Comparison of ENCODE assay signal across 14 cellular contexts in genomic region chr4:138090918-138091659, GRCh38.
DNase-seq lines count a peak whose midpoint lies in the region; ATAC-seq, FAIRE-seq and TF ChIP-seq lines count a peak whose summit lies in the region.
"Had no signal": no experiment of that assay in that cellular context is flagged by ENCODE, and none has a peak within 500 bp of the region (broad histone marks: within the 10 kb centered on the region; RNA-seq: fewer than 3 reads in every experiment).

No MANE protein-coding gene starts in this region.

- H3K4me3 ChIP-seq in A549 (no peak overlapping the region), SU-DHL-6 (ENCODE audit: insufficient read depth, low read length, poor library complexity, severe bottlenecking) (no peak overlapping the region), lower lobe of right lung (no peak overlapping the region), testis (no peak overlapping the region)
- H3K4me3 ChIP-seq: skin epidermis had no signal

- no peak for ATAC-seq in A549
- peak; percentile 39 to 77 for ATAC-seq in lower lobe of right lung
- ATAC-seq in GM18873 (IDR thresholded peaks at IDR 0.05; ENCODE audit: low FRiP score, unreplicated experiment), result no peak
- no peak for ATAC-seq in GM21529 (IDR thresholded peaks at IDR 0.05; ENCODE audit: unreplicated experiment)

- no peaks in the 10 kb centered on the region for H3K4me1 ChIP-seq in A549
- no peaks in the 10 kb centered on the region for H3K4me1 ChIP-seq in lower lobe of right lung
- H3K4me1 ChIP-seq in testis, result no peaks in the 10 kb centered on the region

- no peak for TF ChIP-seq EP300 in A549 (IDR thresholded peaks at IDR 0.05)

- WGBS in A549 (ENCODE audit: missing lambda C conversion rate), result 57% methylated on average over 5 of the region's 5 CpGs
- 57 to 58% methylated on average over 5 of the region's 5 CpGs for WGBS in testis, 2 donors

- H3K9me2 ChIP-seq in SU-DHL-6 (replicated peaks; ENCODE audit: insufficient read depth, low read length), result no peaks in the 10 kb centered on the region

- intact Hi-C loops in lower lobe of right lung (cut with DNase I) (no loop called here), testis (cut with DNase I; ENCODE audit: low total_unique reads) (no loop called here)

- H2AFZ ChIP-seq in SU-DHL-6 (ENCODE audit: low read depth, low read length, severe bottlenecking), result peak overlapping the region; percentile 57

- DNase-seq in A549 (ENCODE audit: low read depth in 1 of 2, low spot score in 1 of 2), result no peak
- DNase-seq in DMS79 treated with DMSO at 0.1 percent for 48 hours (lab: John Stamatoyannopoulos, UW), result peak; percentile 59
- DNase-seq in lower lobe of right lung, result no peak
- no peak for DNase-seq in testis
- no peak for DNase-seq in germinal center (ENCODE audit: low spot score)
- DNase-seq: activated CD4-positive, alpha-beta T cell treated with anti-CD3 and anti-CD28 coated beads for 1 hour; SIG-M5 had no signal

- H3K9me3 ChIP-seq in A549, result no peaks in the 10 kb centered on the region
- no peaks in the 10 kb centered on the region for H3K9me3 ChIP-seq in SU-DHL-6 (ENCODE audit: insufficient read depth, low read length)
- no peaks in the 10 kb centered on the region for H3K9me3 ChIP-seq in lower lobe of right lung
- no peaks in the 10 kb centered on the region for H3K9me3 ChIP-seq in testis
- H3K9me3 ChIP-seq: left ventricle myocardium inferior had no signal

- TF ChIP-seq POLR2A in A549 (IDR thresholded peaks at IDR 0.05; ENCODE audit: low read length) (no peak), testis (IDR thresholded peaks at IDR 0.05) (no peak)

- FAIRE-seq in A549 (lab: Jason Lieb, UNC), result no peak
- FAIRE-seq: colon had no signal

- H3K79me2 ChIP-seq in SU-DHL-6 (ENCODE audit: insufficient read depth, low read length), result no peaks in the 10 kb centered on the region

- POLR2A ChIA-PET in A549 (lab: Yijun Ruan, JAX), result interaction anchor here (0.9 kb wide), 1 partner anchor 56 kb away, joined by 3 read pairs; no protein-coding TSS in a partner anchor

- no peaks in the 10 kb centered on the region for H3K36me3 ChIP-seq in SU-DHL-6 (ENCODE audit: low read length)
- no peaks in the 10 kb centered on the region for H3K36me3 ChIP-seq in lower lobe of right lung
- H3K36me3 ChIP-seq in testis (ENCODE audit: low read depth, missing control alignments), result no peaks in the 10 kb centered on the region
- H3K36me3 ChIP-seq: left ventricle myocardium inferior had no signal

- peak overlapping the region; percentile 67 for H3K4me2 ChIP-seq in A549
- H3K4me2 ChIP-seq in SU-DHL-6 (ENCODE audit: low read depth, low read length, poor library complexity, severe bottlenecking), result no peak overlapping the region

- H3K27ac ChIP-seq in A549 (no peak overlapping the region), SU-DHL-6 (ENCODE audit: low read depth, low read length) (no peak overlapping the region), lower lobe of right lung (no peak overlapping the region), testis (no peak overlapping the region)
- H3K27ac ChIP-seq: HL-60, left ventricle myocardium inferior, skin epidermis had no signal

- H4K20me1 ChIP-seq in SU-DHL-6 (ENCODE audit: low read depth, low read length), result no peaks in the 10 kb centered on the region

- TF ChIP-seq RAD21 in A549 (conservative IDR thresholded peaks at IDR 0.05 in 1 of 2, IDR thresholded peaks at IDR 0.05 in 1 of 2), result no peak

- CTCF ChIA-PET in A549 (lab: Yijun Ruan, JAX), result interaction anchor here (0.6 to 6.4 kb wide), 26 partner anchors 8 to 968 kb away, joined by 3 to 113 read pairs (median 6); no protein-coding TSS in a partner anchor

- no peak for TF ChIP-seq CTCF in A549 (IDR thresholded peaks at IDR 0.05)
- TF ChIP-seq CTCF in SU-DHL-6 (IDR thresholded peaks at IDR 0.05; ENCODE audit: insufficient read depth, low read length, poor library complexity, severe bottlenecking), result no peak
- no peak for TF ChIP-seq CTCF in lower lobe of right lung (IDR thresholded peaks at IDR 0.05)
- TF ChIP-seq CTCF in testis (IDR thresholded peaks at IDR 0.05), result no peak

- no peaks in the 10 kb centered on the region for H3F3A ChIP-seq in SU-DHL-6 (ENCODE audit: insufficient read depth)

- no peaks in the 10 kb centered on the region for H3K27me3 ChIP-seq in SU-DHL-6 (ENCODE audit: low read length)
- no peaks in the 10 kb centered on the region for H3K27me3 ChIP-seq in lower lobe of right lung (ENCODE audit: low read depth)
- H3K27me3 ChIP-seq in testis, result no peaks in the 10 kb centered on the region

- H3K9ac ChIP-seq in SU-DHL-6 (ENCODE audit: low read length), result no peak overlapping the region

TF ChIP-seq in A549, 52 proteins besides CTCF, POLR2A, EP300 and RAD21:
- no peak for TF ChIP-seq KDM1A (IDR thresholded peaks at IDR 0.05; ENCODE audit: low read depth)
- TF ChIP-seq TP53 (CRISPR knock-in tag; IDR thresholded peaks at IDR 0.05), result no peak
- TF ChIP-seq FOXS1 (CRISPR knock-in tag; IDR thresholded peaks at IDR 0.05), result no peak
- no peak for TF ChIP-seq REST (IDR thresholded peaks at IDR 0.05)
- TF ChIP-seq CHD2 (IDR thresholded peaks at IDR 0.05; ENCODE audit: low read length, partially characterized antibody), result no peak
- TF ChIP-seq EHMT2 (IDR thresholded peaks at IDR 0.05; ENCODE audit: low read depth), result no peak

Comparison
In these comparisons a context has a peak if more than half of its experiments do, and no peak if none do; other contexts are left out.
1. ATAC-seq: peak in lower lobe of right lung (2 of 2); none in A549 (0 of 2), GM18873 (single experiment) and GM21529 (single experiment).